In the genomic region with DNA sequence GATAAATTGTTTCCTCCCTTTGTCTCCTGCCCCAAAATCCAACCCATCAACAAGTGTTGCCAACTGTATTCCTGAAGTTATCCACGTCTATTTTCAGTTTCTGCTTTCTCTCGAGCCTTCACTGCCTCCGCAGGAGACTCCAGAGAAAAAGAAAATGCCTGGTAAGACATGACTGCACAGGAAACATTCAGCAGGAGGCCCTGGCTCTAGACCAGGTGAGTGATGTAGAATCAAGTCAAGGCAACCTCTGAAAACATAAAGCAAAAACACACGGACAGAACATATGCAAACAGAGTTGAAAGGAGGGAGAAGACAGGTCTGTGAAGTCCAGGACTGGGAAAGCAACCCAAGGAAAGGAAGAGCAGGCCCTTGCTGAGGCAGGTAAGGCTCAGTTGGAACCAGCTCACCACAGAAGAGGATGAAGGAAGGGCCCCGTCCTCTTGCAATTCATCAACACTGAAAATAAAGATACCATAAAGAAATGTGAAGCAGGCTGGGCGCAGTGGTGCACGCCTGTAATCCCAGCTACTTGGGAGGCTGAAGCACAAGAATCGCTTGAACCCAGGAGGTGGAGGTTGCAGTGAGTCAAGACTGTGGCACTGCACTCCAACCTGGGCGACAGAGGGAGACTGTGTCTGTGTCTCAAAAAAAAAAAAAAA, we compare ENCODE assay signal across 12 cellular contexts. TPM values are rescaled to one million over a fixed set of nuclear protein-coding genes. Genes with fewer than 3 reads are reported as not detected.
DNase-seq lines count a peak whose midpoint lies in the region; ATAC-seq and TF ChIP-seq lines count a peak whose summit lies in the region.
"Had no signal": no experiment of that assay in that cellular context is flagged by ENCODE, and none has a peak within 500 bp of the region (broad histone marks: within the 10 kb centered on the region; RNA-seq: fewer than 3 reads in every experiment).

No MANE protein-coding gene starts in this region.

- CTCF ChIA-PET in HEK293 (lab: Yijun Ruan, JAX), result no interaction called here
- CTCF ChIA-PET in A673 (lab: Charles Lee), result no interaction called here

- peak overlapping the region; percentile 75 for H3K27ac Mint-ChIP-seq in activated naive CD8-positive, alpha-beta T cell treated with anti-CD3 and anti-CD28 coated beads for 36 hours

- POLR2A ChIA-PET in HEK293 (lab: Yijun Ruan, JAX) (no interaction called here), A673 (lab: Charles Lee; ENCODE audit: low non-redundant PET) (no interaction called here)

- DNase-seq in activated CD4-positive, CD25-positive, alpha-beta regulatory T cell treated with anti-CD3 and anti-CD28 coated beads, Interleukin-2, amount 50 U/mL, for 72 hours, result no peak
- no peak for DNase-seq in activated naive CD8-positive, alpha-beta T cell treated with anti-CD3 and anti-CD28 coated beads for 36 hours
- DNase-seq in iris pigment epithelial cell (ENCODE audit: low read depth) (peak; percentile 48), A673 (ENCODE audit: low spot score) (no peak)
- DNase-seq: DMS53, OCI-M1 had no signal

- no peaks in the 10 kb centered on the region for H3K27me3 ChIP-seq in A673 (replicated peaks; ENCODE audit: insufficient read depth, low read depth, low read length, poor library complexity)

- H3K36me3 Mint-ChIP-seq in activated naive CD8-positive, alpha-beta T cell treated with anti-CD3 and anti-CD28 coated beads for 36 hours, result peaks cover 38% of the 10 kb centered on the region

- no TSS peak for BruUV-seq in A673 (replicated peaks; lab: Mats Ljungman, UMichigan)

- no peak for TF ChIP-seq CTCF in HEK293 (tag by site-specific recombination; IDR thresholded peaks at IDR 0.05)
- no peak for TF ChIP-seq CTCF in A673 (conservative IDR thresholded peaks at IDR 0.05; ENCODE audit: low read depth, low read length)

- no peak overlapping the region for H3K4me3 Mint-ChIP-seq in activated naive CD8-positive, alpha-beta T cell treated with anti-CD3 and anti-CD28 coated beads for 36 hours

- peak; percentile 27 to 42 for ATAC-seq in activated CD4-positive, CD25-positive, alpha-beta regulatory T cell treated with anti-CD3 and anti-CD28 coated beads, Interleukin-2, amount 50 U/mL, for 24 hours
- ATAC-seq in GM21576 (IDR thresholded peaks at IDR 0.05; ENCODE audit: unreplicated experiment) (no peak), GM19035 (IDR thresholded peaks at IDR 0.05; ENCODE audit: unreplicated experiment) (no peak)

- H3K4me1 Mint-ChIP-seq in activated naive CD8-positive, alpha-beta T cell treated with anti-CD3 and anti-CD28 coated beads for 36 hours, result peaks cover 30% of the 10 kb centered on the region

- H3K27me3 Mint-ChIP-seq in activated naive CD8-positive, alpha-beta T cell treated with anti-CD3 and anti-CD28 coated beads for 36 hours, result no peaks in the 10 kb centered on the region

- no peak overlapping the region for H3K4me3 ChIP-seq in HEK293 (ENCODE audit: low read depth, low read length)
- no peak overlapping the region for H3K4me3 ChIP-seq in A673 (ENCODE audit: low read depth, low read length, poor library complexity, severe bottlenecking)

- intact Hi-C loops in A673 (cut with micrococcal nuclease; ENCODE audit: unreplicated experiment), result no loop called here

- H3K36me3 ChIP-seq in HEK293 (ENCODE audit: control insufficient read depth in 2 of 2, insufficient read depth in 1 of 2, low read length in 2 of 2), result peaks cover 46 to 98% of the 10 kb centered on the region in 2 experiments
- H3K36me3 ChIP-seq in A673 (ENCODE audit: insufficient read depth, low read length, poor library complexity, severe bottlenecking), result peaks cover 66% of the 10 kb centered on the region

- H3K4me1 ChIP-seq in HEK293 (ENCODE audit: control insufficient read depth, insufficient read depth, low read length) (no peaks in the 10 kb centered on the region), A673 (ENCODE audit: insufficient read depth, low read length, poor library complexity, severe bottlenecking) (no peaks in the 10 kb centered on the region)

- H3K27ac ChIP-seq in HEK293 (ENCODE audit: extremely low read depth, low read depth, low read length), result no peak overlapping the region
- no peak overlapping the region for H3K27ac ChIP-seq in A673 (ENCODE audit: low read depth, low read length, poor library complexity, severe bottlenecking)
- H3K27ac ChIP-seq: 22Rv1 had no signal

- H3K9me3 ChIP-seq in HEK293 (ENCODE audit: control insufficient read depth, insufficient read depth, low read depth, low read length), result no peaks in the 10 kb centered on the region
- no peaks in the 10 kb centered on the region for H3K9me3 ChIP-seq in A673 (ENCODE audit: low read depth, low read length, poor library complexity, severe bottlenecking)

- no peaks in the 10 kb centered on the region for H3K9me3 Mint-ChIP-seq in activated naive CD8-positive, alpha-beta T cell treated with anti-CD3 and anti-CD28 coated beads for 36 hours

TF ChIP-seq in HEK293, 187 proteins besides CTCF, POLR2A, EP300 and RAD21:
- no peak for TF ChIP-seq ZNF341 (tag by site-specific recombination; IDR thresholded peaks at IDR 0.05; ENCODE audit: low read depth)
- no peak for TF ChIP-seq ZBTB1 (tag by site-specific recombination; IDR thresholded peaks at IDR 0.05)
- TF ChIP-seq ZFP3 (tag by site-specific recombination; IDR thresholded peaks at IDR 0.05; ENCODE audit: low read depth), result no peak
- TF ChIP-seq ZNF335 (tag by site-specific recombination; conservative IDR thresholded peaks at IDR 0.05), result no peak
- peak; percentile 32; the same call in 1 of the 2 replicates for TF ChIP-seq SCRT2 (tag by site-specific recombination; IDR thresholded peaks at IDR 0.05)

RNA-seq across cellular contexts. Expression of gene NOL9, which starts 8.9 kb away (rescaled TPM):
- total RNA-seq in activated naive CD8-positive, alpha-beta T cell treated with anti-CD3 and anti-CD28 coated beads for 36 hours, result 10 to 100 TPM; 54.1 to 55.1 TPM
- total RNA-seq in A673 (2021), result 48.5 and 55.6 TPM in 2 replicates

RNA-seq across cellular contexts. Expression of gene TAS1R1, which starts 9.7 kb away (rescaled TPM):
- total RNA-seq in activated naive CD8-positive, alpha-beta T cell treated with anti-CD3 and anti-CD28 coated beads for 36 hours, result not detected
- total RNA-seq in A673 (2021), result not detected in 2 replicates
- total RNA-seq: renal cortical epithelial cell had no signal

RNA-seq across cellular contexts. Expression of gene ZBTB48, which starts 34.4 kb away (rescaled TPM):
- 10 to 100 TPM; 22.1 to 26.4 TPM for total RNA-seq in activated naive CD8-positive, alpha-beta T cell treated with anti-CD3 and anti-CD28 coated beads for 36 hours
- total RNA-seq in A673 (2021), result 29.9 and 35.3 TPM in 2 replicates

RNA-seq across cellular contexts. Expression of gene PLEKHG5, which starts 53.9 kb away (rescaled TPM):
- total RNA-seq in activated naive CD8-positive, alpha-beta T cell treated with anti-CD3 and anti-CD28 coated beads for 36 hours, result 1 to 10 TPM; 2.2 to 2.3 TPM
- total RNA-seq in A673 (2021), result 0.86 and 2.3 TPM in 2 replicates

RNA-seq across cellular contexts. Expression of gene KLHL21, which starts 57.3 kb away (rescaled TPM):
- 10 to 100 TPM; 31.2 TPM for total RNA-seq in activated naive CD8-positive, alpha-beta T cell treated with anti-CD3 and anti-CD28 coated beads for 36 hours
- 29.4 and 38.0 TPM in 2 replicates for total RNA-seq in A673 (2021)

Comparison
In these comparisons a context has a peak if more than half of its experiments do, and no peak if none do; other contexts are left out.
1. ATAC-seq: peak in activated CD4-positive, CD25-positive, alpha-beta regulatory T cell treated with anti-CD3 and anti-CD28 coated beads, Interleukin-2, amount 50 U/mL, for 24 hours (2 of 2); none in GM21576 (single experiment) and GM19035 (single experiment).